Comparison of ENCODE assay signal across 15 cellular contexts in the genomic region with DNA sequence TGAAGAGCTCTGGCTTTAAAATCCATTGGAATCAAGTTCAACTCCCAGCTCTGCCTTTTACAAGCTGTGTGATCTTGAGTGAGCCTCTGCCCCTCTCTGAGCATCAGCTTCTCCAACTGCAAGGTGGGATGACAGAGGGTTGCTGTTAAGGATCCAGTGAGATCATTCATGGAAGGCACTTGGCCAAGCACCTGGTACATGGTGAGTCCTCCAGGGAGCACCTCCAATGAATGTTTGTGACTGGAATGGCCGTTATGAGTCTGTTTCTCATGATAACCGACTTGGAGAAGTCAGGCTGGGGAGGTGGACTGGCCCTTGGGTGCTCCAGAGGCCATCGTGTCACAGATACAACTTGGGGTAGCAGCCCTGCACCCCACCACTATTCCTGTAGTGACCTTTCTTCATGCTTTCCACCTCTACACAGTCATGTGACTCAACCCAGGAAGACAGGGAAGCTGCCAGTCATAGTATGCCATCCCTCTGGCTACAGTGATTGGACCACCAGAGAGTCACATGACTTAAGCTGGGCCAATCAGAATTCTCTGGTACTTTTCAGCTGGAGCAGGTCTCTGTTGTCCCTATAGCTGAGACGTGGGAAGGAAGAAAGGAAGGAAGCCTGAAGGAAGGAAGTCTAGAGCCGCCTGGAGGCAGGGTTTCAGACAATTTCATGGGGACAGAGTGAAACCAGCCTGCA. TPM values are rescaled to one million over a fixed set of nuclear protein-coding genes. Genes with fewer than 3 reads are reported as not detected.
DNase-seq lines count a peak whose midpoint lies in the region; ATAC-seq, FAIRE-seq and TF ChIP-seq lines count a peak whose summit lies in the region.
"Had no signal": no experiment of that assay in that cellular context is flagged by ENCODE, and none has a peak within 500 bp of the region (broad histone marks: within the 10 kb centered on the region; RNA-seq: fewer than 3 reads in every experiment).

No MANE protein-coding gene starts in this region.

- ATAC-seq in foreskin keratinocyte = peak; percentile 23

- in situ Hi-C loops in GM23248 (cut with MboI) = no loop called here

- no peaks in the 10 kb centered on the region for H3K9me3 ChIP-seq in A673 (ENCODE audit: low read depth, low read length, poor library complexity, severe bottlenecking)
- H3K9me3 ChIP-seq in GM23248 (ENCODE audit: low read depth) = no peaks in the 10 kb centered on the region
- H3K9me3 ChIP-seq: vagina had no signal

- no peak overlapping the region for H3K9ac ChIP-seq in GM23248

- no TSS peak for BruUV-seq in A673 (replicated peaks; lab: Mats Ljungman, UMichigan)

- H4K20me1 ChIP-seq in GM23248 (ENCODE audit: insufficient read depth) = no peaks in the 10 kb centered on the region

- no peaks in the 10 kb centered on the region for H3K79me2 ChIP-seq in GM23248 (ENCODE audit: insufficient read depth)

- H3K36me3 ChIP-seq in A673 (ENCODE audit: insufficient read depth, low read length, poor library complexity, severe bottlenecking) (no peaks in the 10 kb centered on the region), GM23248 (ENCODE audit: low read depth) (no peaks in the 10 kb centered on the region)
- H3K36me3 ChIP-seq: vagina had no signal

- H3K4me3 ChIP-seq in A673 (ENCODE audit: low read depth, low read length, poor library complexity, severe bottlenecking) (no peak overlapping the region), GM23248 (no peak overlapping the region)
- H3K4me3 ChIP-seq: vagina had no signal

- no peak overlapping the region for H2AFZ ChIP-seq in GM23248

- no peaks in the 10 kb centered on the region for H3K27me3 ChIP-seq in A673 (replicated peaks; ENCODE audit: insufficient read depth, low read depth, low read length, poor library complexity)
- peaks cover 4% of the 10 kb centered on the region for H3K27me3 ChIP-seq in foreskin keratinocyte
- H3K27me3 ChIP-seq in GM23248 (replicated peaks; ENCODE audit: insufficient read depth) = peaks cover 34% of the 10 kb centered on the region
- H3K27me3 ChIP-seq: vagina had no signal

- FAIRE-seq in H54 (lab: Jason Lieb, UNC) = no peak

- peaks cover 6% of the 10 kb centered on the region; the same call in 1 of the 2 replicates for H3F3A ChIP-seq in GM23248 (ENCODE audit: insufficient read depth)

- DNase-seq in A673 (ENCODE audit: low spot score) = peak; percentile 55
- DNase-seq in H54 (ENCODE audit: insufficient read length, low spot score) = peak; percentile 33
- peak; percentile 20 for DNase-seq in RPMI8226
- DNase-seq in foreskin keratinocyte = no peak
- no peak for DNase-seq in GM23248
- no peak for DNase-seq in CD1c-positive myeloid dendritic cell (ENCODE audit: extremely low spot score)
- DNase-seq in NCI-H226 = no peak
- no peak for DNase-seq in superior temporal gyrus (ENCODE audit: extremely low spot score)
- DNase-seq: activated naive CD4-positive, alpha-beta T cell treated with anti-CD3 and anti-CD28 coated beads, Interleukin-2, amount 10 ng/mL, durations not matched to agents 7 days and 5 days; central memory CD4-positive, alpha-beta T cell; immature natural killer cell; Kasumi-1; T1000 had no signal

- POLR2A ChIA-PET in A673 (lab: Charles Lee; ENCODE audit: low non-redundant PET) = no interaction called here

- intact Hi-C loops in A673 (cut with micrococcal nuclease; ENCODE audit: unreplicated experiment) = no loop called here

- H3K4me2 ChIP-seq in GM23248 (ENCODE audit: unreplicated experiment) = no peak overlapping the region

- H3K27ac ChIP-seq in A673 (ENCODE audit: low read depth, low read length, poor library complexity, severe bottlenecking) (no peak overlapping the region), foreskin keratinocyte (no peak overlapping the region), GM23248 (no peak overlapping the region)
- H3K27ac ChIP-seq: vagina had no signal

- TF ChIP-seq CTCF in A673 (conservative IDR thresholded peaks at IDR 0.05; ENCODE audit: low read depth, low read length) = no peak
- no peak for TF ChIP-seq CTCF in foreskin keratinocyte (conservative IDR thresholded peaks at IDR 0.05)

- H3K9me2 ChIP-seq in GM23248 (ENCODE audit: insufficient read depth) = no peaks in the 10 kb centered on the region

- H3K4me1 ChIP-seq in A673 (ENCODE audit: insufficient read depth, low read length, poor library complexity, severe bottlenecking) (peaks cover 5% of the 10 kb centered on the region), foreskin keratinocyte (no peaks in the 10 kb centered on the region), GM23248 (ENCODE audit: insufficient read depth) (peaks cover 10% of the 10 kb centered on the region)
- H3K4me1 ChIP-seq: vagina had no signal

- CTCF ChIA-PET in A673 (lab: Charles Lee) = no interaction called here

- no peak for TF ChIP-seq POLR2A in H54 (IDR thresholded peaks at IDR 0.05; ENCODE audit: low read depth, low read length)

- WGBS in GM23248 (ENCODE audit: low coverage in 1 of 2, low lambda C conversion rate in 2 of 2, missing lambda C conversion rate in 2 of 2), 2 experiments = 41 to 50% methylated on average over 5 of the region's 5 CpGs

RNA-seq across cellular contexts. Expression of a gene that starts 32.9 kb away (rescaled TPM):
- total RNA-seq in A673 (2021) (3.4 and 3.8 TPM in 2 replicates), foreskin keratinocyte (not detected in 2 replicates)
- polyA plus RNA-seq in foreskin keratinocyte (not detected in 2 replicates), GM23248 (2016; fragmentation: Nextera tagmentation; extraction: Ambion mirVana) (not detected in 2 replicates)
- total RNA-seq in GM23248 (2014; rRNA removed; shearing (Covaris generic)) = not detected in 2 replicates
- total RNA-seq: fibroblast of lung had no signal
- polyA plus RNA-seq: fibroblast of lung, immature natural killer cell had no signal

Comparison
In these comparisons a context has a peak if more than half of its experiments do, and no peak if none do; other contexts are left out.
1. DNase-seq: peak in A673 (single experiment), H54 (single experiment) and RPMI8226 (single experiment); none in foreskin keratinocyte (0 of 2), GM23248 (single experiment), CD1c-positive myeloid dendritic cell (single experiment), NCI-H226 (single experiment) and superior temporal gyrus (single experiment).